ENCODE assay signal across 1 cellular context in the genomic region with DNA sequence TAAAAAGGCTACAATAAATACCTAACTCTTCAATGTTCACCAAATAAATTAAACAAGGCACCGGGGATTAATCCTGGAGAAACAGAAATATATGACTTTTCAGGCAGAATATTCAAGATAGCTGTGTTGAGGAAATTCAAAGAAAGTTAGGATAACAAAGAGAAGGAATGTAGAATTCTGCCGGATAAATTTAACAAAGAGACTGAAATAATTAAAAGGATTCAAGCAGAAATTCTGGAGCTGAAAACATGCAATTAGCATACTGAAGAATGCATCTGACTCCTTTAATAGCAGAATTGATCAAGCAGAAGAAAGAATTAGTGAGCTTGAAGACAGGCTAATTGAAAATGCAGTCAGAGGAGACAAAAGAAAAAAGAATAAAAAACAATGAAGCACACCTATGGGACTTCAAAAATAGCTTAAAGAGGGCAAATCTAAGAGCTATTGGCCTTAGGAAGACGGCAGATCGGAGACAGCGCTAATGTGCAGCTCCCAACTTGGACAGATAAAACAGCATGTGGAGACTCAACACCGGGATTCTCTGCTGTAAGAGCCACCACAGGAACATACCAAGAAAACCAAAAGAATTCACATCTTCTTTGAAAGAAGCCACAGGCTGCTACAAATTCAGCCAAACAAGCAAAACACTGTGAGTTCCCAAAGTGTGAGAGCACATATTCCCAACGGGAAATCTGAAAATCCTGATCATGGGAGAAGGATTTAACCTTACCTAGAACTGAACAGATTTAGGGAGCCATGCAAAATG.
TF ChIP-seq lines count a peak whose summit lies in the region.

No MANE protein-coding gene starts in this region.

TF ChIP-seq in GM23338, 12 proteins besides CTCF, POLR2A, EP300 and RAD21 (continued from another document):
- TF ChIP-seq, protein P1, sequence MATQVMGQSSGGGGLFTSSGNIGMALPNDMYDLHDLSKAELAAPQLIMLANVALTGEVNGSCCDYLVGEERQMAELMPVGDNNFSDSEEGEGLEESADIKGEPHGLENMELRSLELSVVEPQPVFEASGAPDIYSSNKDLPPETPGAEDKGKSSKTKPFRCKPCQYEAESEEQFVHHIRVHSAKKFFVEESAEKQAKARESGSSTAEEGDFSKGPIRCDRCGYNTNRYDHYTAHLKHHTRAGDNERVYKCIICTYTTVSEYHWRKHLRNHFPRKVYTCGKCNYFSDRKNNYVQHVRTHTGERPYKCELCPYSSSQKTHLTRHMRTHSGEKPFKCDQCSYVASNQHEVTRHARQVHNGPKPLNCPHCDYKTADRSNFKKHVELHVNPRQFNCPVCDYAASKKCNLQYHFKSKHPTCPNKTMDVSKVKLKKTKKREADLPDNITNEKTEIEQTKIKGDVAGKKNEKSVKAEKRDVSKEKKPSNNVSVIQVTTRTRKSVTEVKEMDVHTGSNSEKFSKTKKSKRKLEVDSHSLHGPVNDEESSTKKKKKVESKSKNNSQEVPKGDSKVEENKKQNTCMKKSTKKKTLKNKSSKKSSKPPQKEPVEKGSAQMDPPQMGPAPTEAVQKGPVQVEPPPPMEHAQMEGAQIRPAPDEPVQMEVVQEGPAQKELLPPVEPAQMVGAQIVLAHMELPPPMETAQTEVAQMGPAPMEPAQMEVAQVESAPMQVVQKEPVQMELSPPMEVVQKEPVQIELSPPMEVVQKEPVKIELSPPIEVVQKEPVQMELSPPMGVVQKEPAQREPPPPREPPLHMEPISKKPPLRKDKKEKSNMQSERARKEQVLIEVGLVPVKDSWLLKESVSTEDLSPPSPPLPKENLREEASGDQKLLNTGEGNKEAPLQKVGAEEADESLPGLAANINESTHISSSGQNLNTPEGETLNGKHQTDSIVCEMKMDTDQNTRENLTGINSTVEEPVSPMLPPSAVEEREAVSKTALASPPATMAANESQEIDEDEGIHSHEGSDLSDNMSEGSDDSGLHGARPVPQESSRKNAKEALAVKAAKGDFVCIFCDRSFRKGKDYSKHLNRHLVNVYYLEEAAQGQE (IDR thresholded peaks at IDR 0.05; ENCODE audit: unreplicated experiment): no peak
- TF ChIP-seq ZNF331 (CRISPR knock-in tag; IDR thresholded peaks at IDR 0.05; ENCODE audit: low read depth) (no peak), EZH2 (IDR thresholded peaks at IDR 0.05; ENCODE audit: low read depth, unreplicated experiment) (no peak)
- TF ChIP-seq, protein P2, sequence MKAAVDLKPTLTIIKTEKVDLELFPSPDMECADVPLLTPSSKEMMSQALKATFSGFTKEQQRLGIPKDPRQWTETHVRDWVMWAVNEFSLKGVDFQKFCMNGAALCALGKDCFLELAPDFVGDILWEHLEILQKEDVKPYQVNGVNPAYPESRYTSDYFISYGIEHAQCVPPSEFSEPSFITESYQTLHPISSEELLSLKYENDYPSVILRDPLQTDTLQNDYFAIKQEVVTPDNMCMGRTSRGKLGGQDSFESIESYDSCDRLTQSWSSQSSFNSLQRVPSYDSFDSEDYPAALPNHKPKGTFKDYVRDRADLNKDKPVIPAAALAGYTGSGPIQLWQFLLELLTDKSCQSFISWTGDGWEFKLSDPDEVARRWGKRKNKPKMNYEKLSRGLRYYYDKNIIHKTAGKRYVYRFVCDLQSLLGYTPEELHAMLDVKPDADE (IDR thresholded peaks at IDR 0.05): no peak
TF ChIP-seq in GM23338: peak in this region for 0.
